In genomic region chr2:238383743-238384370, GRCh38 we compare ENCODE assay signal across 1 cellular context.
TF ChIP-seq lines count a peak whose summit lies in the region.

No MANE protein-coding gene starts in this region.

TF ChIP-seq in GM12878, 131 proteins besides CTCF, POLR2A, EP300 and RAD21 (continued from another document):
- TF ChIP-seq ZNF687 (IDR thresholded peaks at IDR 0.05) (no peak), PKNOX1 (IDR thresholded peaks at IDR 0.05) (no peak), ZNF622 (IDR thresholded peaks at IDR 0.05) (no peak)
TF ChIP-seq in GM12878: peak in this region for 1.
